11 cellular contexts compared by ENCODE assay signal in genomic region chr12:89575405-89575804, GRCh38. TPM values are rescaled to one million over a fixed set of nuclear protein-coding genes. Genes with fewer than 3 reads are reported as not detected.
DNase-seq lines count a peak whose midpoint lies in the region; ATAC-seq and TF ChIP-seq lines count a peak whose summit lies in the region.
"Had no signal": no experiment of that assay in that cellular context is flagged by ENCODE, and none has a peak within 500 bp of the region (broad histone marks: within the 10 kb centered on the region; RNA-seq: fewer than 3 reads in every experiment).

No MANE protein-coding gene starts in this region.

- DNase-seq in CD8-positive, alpha-beta memory T cell, result no peak
- DNase-seq in HL-60 (ENCODE audit: low read depth in 1 of 2, low spot score in 1 of 2) (no peak), WTC11 (ENCODE audit: low spot score) (no peak), mesothelial cell of epicardium (ENCODE audit: low spot score in 2 of 2, unreplicated experiment in 2 of 2) (no peak), NCI-H526 (lab: John Stamatoyannopoulos, UW) (no peak), LoVo (ENCODE audit: low spot score) (no peak), NCI-H2081 treated with DMSO at 0.1 percent for 48 hours (lab: John Stamatoyannopoulos, UW) (no peak)
- DNase-seq: NCI-H1436 treated with DMSO at 0.1 percent for 48 hours, NCI-H2081, PC-3 had no signal

- TF ChIP-seq CTCF in HL-60 (IDR thresholded peaks at IDR 0.05; ENCODE audit: insufficient read depth, low read length) (no peak), WTC11 (IDR thresholded peaks at IDR 0.05) (no peak), mesothelial cell of epicardium (IDR thresholded peaks at IDR 0.05; ENCODE audit: unreplicated experiment) (no peak)

- no peak overlapping the region for H3K4me3 ChIP-seq in CD8-positive, alpha-beta memory T cell (ENCODE audit: low read length)
- H3K4me3 ChIP-seq in HL-60 (replicated peaks; ENCODE audit: insufficient read depth, low read length), result no peak overlapping the region

- no peaks in the 10 kb centered on the region for H3K9me3 Mint-ChIP-seq in CD8-positive, alpha-beta memory T cell
- H3K9me3 Mint-ChIP-seq in WTC11 (no peaks in the 10 kb centered on the region), mesothelial cell of epicardium (no peaks in the 10 kb centered on the region)

- peaks cover 0 to 3% (median 0%) of the 10 kb centered on the region in 3 donors for H3K36me3 Mint-ChIP-seq in CD8-positive, alpha-beta memory T cell
- H3K36me3 Mint-ChIP-seq in WTC11, result no peaks in the 10 kb centered on the region
- no peaks in the 10 kb centered on the region for H3K36me3 Mint-ChIP-seq in mesothelial cell of epicardium

- no peaks in the 10 kb centered on the region for H3K27me3 Mint-ChIP-seq in CD8-positive, alpha-beta memory T cell
- H3K27me3 Mint-ChIP-seq in WTC11 (ENCODE audit: low read depth), result no peaks in the 10 kb centered on the region
- H3K27me3 Mint-ChIP-seq in mesothelial cell of epicardium (ENCODE audit: low read depth), result no peaks in the 10 kb centered on the region

- H3K27ac ChIP-seq in CD8-positive, alpha-beta memory T cell (ENCODE audit: low read depth, low read length), result peak overlapping the region; percentile 58
- peak overlapping the region; percentile 42 for H3K27ac ChIP-seq in HL-60 (replicated peaks)

- H3K9me3 ChIP-seq in CD8-positive, alpha-beta memory T cell (ENCODE audit: low read length), result no peaks in the 10 kb centered on the region

- ATAC-seq in WTC11, result no peak
- no peak for ATAC-seq in HG02981 (IDR thresholded peaks at IDR 0.05; ENCODE audit: unreplicated experiment)
- ATAC-seq: PC-3 had no signal

- POLR2A ChIA-PET in CD8-positive, alpha-beta memory T cell (lab: Charles Lee), result no interaction called here
- POLR2A ChIA-PET in WTC11 (lab: Charles Lee), result no interaction called here

- CTCF ChIA-PET in CD8-positive, alpha-beta memory T cell (lab: Charles Lee), result no interaction called here
- CTCF ChIA-PET in WTC11 (lab: Charles Lee), result no interaction called here

- no peaks in the 10 kb centered on the region for H3K36me3 ChIP-seq in CD8-positive, alpha-beta memory T cell (ENCODE audit: insufficient read depth, low read length)

- peaks cover 0 to 10% (median 7%) of the 10 kb centered on the region in 3 donors for H3K4me1 Mint-ChIP-seq in CD8-positive, alpha-beta memory T cell
- H3K4me1 Mint-ChIP-seq in WTC11 (peaks cover 9% of the 10 kb centered on the region), mesothelial cell of epicardium (peaks cover 33% of the 10 kb centered on the region)

- H3K27ac Mint-ChIP-seq in CD8-positive, alpha-beta memory T cell, result no peak overlapping the region
- no peak overlapping the region for H3K27ac Mint-ChIP-seq in WTC11
- peak overlapping the region; percentile 39 for H3K27ac Mint-ChIP-seq in mesothelial cell of epicardium

- H3K27me3 ChIP-seq in CD8-positive, alpha-beta memory T cell (ENCODE audit: insufficient read depth, low read length, poor library complexity, severe bottlenecking), result no peaks in the 10 kb centered on the region
- no peaks in the 10 kb centered on the region for H3K27me3 ChIP-seq in HL-60 (ENCODE audit: insufficient read depth, poor library complexity, severe bottlenecking)

- no peaks in the 10 kb centered on the region for H3K4me1 ChIP-seq in CD8-positive, alpha-beta memory T cell (ENCODE audit: insufficient read depth, low read length)

- H3K4me3 Mint-ChIP-seq in CD8-positive, alpha-beta memory T cell, result no peak overlapping the region
- H3K4me3 Mint-ChIP-seq in WTC11 (no peak overlapping the region), mesothelial cell of epicardium (no peak overlapping the region)

TF ChIP-seq in WTC11, 78 proteins besides CTCF, POLR2A, EP300 and RAD21:
- TF ChIP-seq GABPB1 (CRISPR knock-in tag; IDR thresholded peaks at IDR 0.05) (peak; percentile 56; the same call in 1 of the 2 replicates), NR3C1 (CRISPR knock-in tag; conservative IDR thresholded peaks at IDR 0.05; ENCODE audit: low read depth) (no peak), ZNF423 (CRISPR knock-in tag; IDR thresholded peaks at IDR 0.05) (no peak)

RNA-seq across cellular contexts. Expression of gene POC1B, which starts 49.6 kb away (rescaled TPM):
- 10 to 100 TPM; 21.8 to 22.6 TPM for total RNA-seq in CD8-positive, alpha-beta memory T cell
- polyA plus RNA-seq in CD8-positive, alpha-beta memory T cell, result 38.9 TPM
- total RNA-seq in WTC11 (2021) (17.8 to 22.2 TPM (median 21.3 TPM) in 3 replicates), mesothelial cell of epicardium (11.9 to 12.5 TPM (median 12.1 TPM) in 3 replicates)

RNA-seq across cellular contexts. Expression of gene GALNT4, which starts 50.8 kb away (rescaled TPM):
- total RNA-seq in CD8-positive, alpha-beta memory T cell, result 1 to 10 TPM; 5.8 to 6.5 TPM
- polyA plus RNA-seq in CD8-positive, alpha-beta memory T cell, result 5.3 TPM
- 2.9 to 3.9 TPM (median 3.2 TPM) in 3 replicates for total RNA-seq in WTC11 (2021)
- total RNA-seq in mesothelial cell of epicardium, result 6.4 to 7.2 TPM (median 6.4 TPM) in 3 replicates
